In genomic region chr12:132303853-132304373, GRCh38 we compare ENCODE assay signal across 4 cellular contexts. TPM values are rescaled to one million over a fixed set of nuclear protein-coding genes. Genes with fewer than 3 reads are reported as not detected.
"Had no signal": no experiment of that assay in that cellular context is flagged by ENCODE, and none has a peak within 500 bp of the region (broad histone marks: within the 10 kb centered on the region; RNA-seq: fewer than 3 reads in every experiment).

No MANE protein-coding gene starts in this region.

RNA-seq across cellular contexts. Expression of gene GALNT9, which starts 25.5 kb away (rescaled TPM):
- total RNA-seq: HT-29, HT1080, K562 had no signal
- polyA plus RNA-seq: HepG2, K562 had no signal
